10 cellular contexts compared by ENCODE assay signal in genomic region chr1:87588445-87588844, GRCh38.
A peak's percentile ranks its signal among the peaks of the same experiment; 100 is the strongest.
DNase-seq lines count a peak whose midpoint lies in the region; ATAC-seq lines count a peak whose summit lies in the region.
"Had no signal": no experiment of that assay in that cellular context is flagged by ENCODE, and none has a peak within 500 bp of the region (broad histone marks: within the 10 kb centered on the region; RNA-seq: fewer than 3 reads in every experiment).

No MANE protein-coding gene starts in this region.

- peaks cover 54% of the 10 kb centered on the region for H3K4me1 Mint-ChIP-seq in stimulated activated memory B cell treated with anti-CD40 and anti-IgM and Interleukin-4, amounts not matched to agents 10 μg/mL and 1 μg/mL and 100 μg/mL, for 72 hours
- H3K4me1 Mint-ChIP-seq in activated naive CD8-positive, alpha-beta T cell treated with anti-CD3 and anti-CD28 coated beads, Interleukin-2, amount 50 U/mL, for 24 hours, result peaks cover 4% of the 10 kb centered on the region
- H3K4me1 Mint-ChIP-seq in T-helper 17 cell, result no peaks in the 10 kb centered on the region

- ATAC-seq in GM19324 (IDR thresholded peaks at IDR 0.05; ENCODE audit: low FRiP score, unreplicated experiment) (peak; percentile 80), HG02678 (IDR thresholded peaks at IDR 0.05; ENCODE audit: unreplicated experiment) (peak; percentile 65), HG03521 (IDR thresholded peaks at IDR 0.05; ENCODE audit: unreplicated experiment) (peak; percentile 78), T-helper 17 cell (no peak)
- peak; percentile 92 for ATAC-seq in stimulated activated memory B cell treated with anti-CD40 and anti-IgM and Interleukin-4, amounts not matched to agents 10 μg/mL and 1 μg/mL and 100 μg/mL, for 72 hours
- ATAC-seq in activated naive CD8-positive, alpha-beta T cell treated with anti-CD3 and anti-CD28 coated beads, Interleukin-2, amount 50 U/mL, for 24 hours, result no peak
- no peak for ATAC-seq in activated CD4-positive, CD25-positive, alpha-beta regulatory T cell treated with anti-CD3 and anti-CD28 coated beads, Interleukin-2, amount 50 U/mL, for 24 hours

- no peaks in the 10 kb centered on the region for H3K9me3 Mint-ChIP-seq in stimulated activated memory B cell treated with anti-CD40 and anti-IgM and Interleukin-4, amounts not matched to agents 10 μg/mL and 1 μg/mL and 100 μg/mL, for 72 hours
- no peaks in the 10 kb centered on the region for H3K9me3 Mint-ChIP-seq in activated naive CD8-positive, alpha-beta T cell treated with anti-CD3 and anti-CD28 coated beads, Interleukin-2, amount 50 U/mL, for 24 hours
- H3K9me3 Mint-ChIP-seq: activated T-cell treated with anti-CD3 and anti-CD28 coated beads, Interleukin-2, amount 50 U/mL, for 24 hours had no signal

- DNase-seq in activated naive CD8-positive, alpha-beta T cell treated with anti-CD3 and anti-CD28 coated beads, Interleukin-2, amount 50 U/mL, for 24 hours, result no peak
- no peak for DNase-seq in T-helper 17 cell
- DNase-seq: activated T-cell treated with anti-CD3 and anti-CD28 coated beads, Interleukin-2, amount 50 U/mL, for 24 hours; EL; T-helper 1 cell had no signal

- peak overlapping the region; percentile 73 for H3K27ac Mint-ChIP-seq in stimulated activated memory B cell treated with anti-CD40 and anti-IgM and Interleukin-4, amounts not matched to agents 10 μg/mL and 1 μg/mL and 100 μg/mL, for 72 hours
- H3K27ac Mint-ChIP-seq in activated naive CD8-positive, alpha-beta T cell treated with anti-CD3 and anti-CD28 coated beads, Interleukin-2, amount 50 U/mL, for 24 hours, result no peak overlapping the region
- no peak overlapping the region for H3K27ac Mint-ChIP-seq in T-helper 17 cell
- H3K27ac Mint-ChIP-seq: activated T-cell treated with anti-CD3 and anti-CD28 coated beads, Interleukin-2, amount 50 U/mL, for 24 hours had no signal

- H3K4me3 Mint-ChIP-seq in stimulated activated memory B cell treated with anti-CD40 and anti-IgM and Interleukin-4, amounts not matched to agents 10 μg/mL and 1 μg/mL and 100 μg/mL, for 72 hours, result no peak overlapping the region
- H3K4me3 Mint-ChIP-seq in activated naive CD8-positive, alpha-beta T cell treated with anti-CD3 and anti-CD28 coated beads, Interleukin-2, amount 50 U/mL, for 24 hours, result no peak overlapping the region
- H3K4me3 Mint-ChIP-seq in T-helper 17 cell, result no peak overlapping the region
- H3K4me3 Mint-ChIP-seq: activated T-cell treated with anti-CD3 and anti-CD28 coated beads, Interleukin-2, amount 50 U/mL, for 24 hours had no signal

- no peaks in the 10 kb centered on the region for H3K27me3 Mint-ChIP-seq in stimulated activated memory B cell treated with anti-CD40 and anti-IgM and Interleukin-4, amounts not matched to agents 10 μg/mL and 1 μg/mL and 100 μg/mL, for 72 hours
- H3K27me3 Mint-ChIP-seq in activated naive CD8-positive, alpha-beta T cell treated with anti-CD3 and anti-CD28 coated beads, Interleukin-2, amount 50 U/mL, for 24 hours, result peaks cover 4% of the 10 kb centered on the region
- H3K27me3 Mint-ChIP-seq in T-helper 17 cell, result peaks cover 10% of the 10 kb centered on the region

- no peaks in the 10 kb centered on the region for H3K36me3 Mint-ChIP-seq in stimulated activated memory B cell treated with anti-CD40 and anti-IgM and Interleukin-4, amounts not matched to agents 10 μg/mL and 1 μg/mL and 100 μg/mL, for 72 hours
- H3K36me3 Mint-ChIP-seq in activated naive CD8-positive, alpha-beta T cell treated with anti-CD3 and anti-CD28 coated beads, Interleukin-2, amount 50 U/mL, for 24 hours (ENCODE audit: low read depth), result no peaks in the 10 kb centered on the region
- no peaks in the 10 kb centered on the region for H3K36me3 Mint-ChIP-seq in T-helper 17 cell (ENCODE audit: low read depth)

- no peaks in the 10 kb centered on the region for H3K9me3 ChIP-seq in T-helper 17 cell (ENCODE audit: control insufficient read depth, low read length, poor library complexity, severe bottlenecking)

Comparison
In these comparisons a context has a peak if more than half of its experiments do, and no peak if none do; other contexts are left out.
1. ATAC-seq: peak in GM19324 (single experiment), HG02678 (single experiment), HG03521 (single experiment) and stimulated activated memory B cell treated with anti-CD40 and anti-IgM and Interleukin-4, amounts not matched to agents 10 μg/mL and 1 μg/mL and 100 μg/mL, for 72 hours (single experiment); none in activated naive CD8-positive, alpha-beta T cell treated with anti-CD3 and anti-CD28 coated beads, Interleukin-2, amount 50 U/mL, for 24 hours (single experiment), activated CD4-positive, CD25-positive, alpha-beta regulatory T cell treated with anti-CD3 and anti-CD28 coated beads, Interleukin-2, amount 50 U/mL, for 24 hours (0 of 2) and T-helper 17 cell (single experiment).